2 cellular contexts compared by ENCODE assay signal in the genomic region with DNA sequence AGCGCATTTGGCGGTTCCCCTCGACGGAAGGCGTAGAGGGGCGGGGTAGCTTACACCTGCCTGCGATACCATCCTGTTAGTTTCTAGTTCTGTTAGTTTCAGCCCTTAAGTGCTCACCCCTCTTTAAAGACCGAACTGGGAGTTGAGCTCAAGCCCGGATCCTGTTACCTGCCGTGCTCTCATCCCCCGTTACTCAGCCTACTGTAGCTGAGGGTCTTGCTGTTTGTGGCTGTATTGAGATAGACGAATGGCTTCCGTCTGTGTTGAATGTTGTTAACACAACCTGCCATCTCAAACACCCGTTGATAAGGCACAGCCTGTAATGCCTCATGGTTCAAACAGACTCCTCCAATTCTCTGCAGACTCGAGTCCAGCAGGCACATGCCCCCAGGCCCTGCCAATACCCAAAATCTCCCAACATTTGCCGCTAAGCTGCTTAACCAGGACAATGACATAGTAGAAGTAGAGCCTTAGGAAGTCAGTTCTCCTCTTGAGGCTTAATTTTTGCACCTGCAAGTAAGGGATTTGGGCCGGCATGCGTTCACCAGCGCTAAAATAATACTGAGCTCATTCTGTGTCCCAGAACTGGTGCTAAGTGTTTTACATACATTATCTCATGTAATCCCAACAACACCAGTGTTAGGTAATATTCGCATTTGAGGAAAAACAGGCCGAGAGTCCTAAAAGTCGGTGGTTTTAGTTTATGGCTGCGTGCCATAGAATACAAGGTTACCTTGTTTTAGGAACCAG.
TF ChIP-seq lines count a peak whose summit lies in the region.

No MANE protein-coding gene starts in this region.

TF ChIP-seq in IMR-90, 13 proteins besides CTCF, POLR2A, EP300 and RAD21:
- TF ChIP-seq RFX5 (IDR thresholded peaks at IDR 0.05; ENCODE audit: low read depth, low read length) (no peak), MXI1 (IDR thresholded peaks at IDR 0.05; ENCODE audit: borderline replicate concordance, low read depth, low read length) (no peak), CEBPB (IDR thresholded peaks at IDR 0.05; ENCODE audit: low read depth, low read length) (no peak), MAFK (IDR thresholded peaks at IDR 0.05; ENCODE audit: low read depth, low read length) (no peak), BHLHE40 (IDR thresholded peaks at IDR 0.05; ENCODE audit: low read depth, low read length) (no peak), SMC3 (IDR thresholded peaks at IDR 0.05; ENCODE audit: low read depth, low read length) (no peak), NFE2L2 (IDR thresholded peaks at IDR 0.05; ENCODE audit: low read depth, low read length) (no peak), MAZ (IDR thresholded peaks at IDR 0.05; ENCODE audit: borderline replicate concordance, low read depth, low read length) (no peak), CHD1 (IDR thresholded peaks at IDR 0.05; ENCODE audit: low read depth, low read length) (no peak), FOS (IDR thresholded peaks at IDR 0.05; ENCODE audit: low read depth, low read length) (no peak), RCOR1 (IDR thresholded peaks at IDR 0.05; ENCODE audit: insufficient replicate concordance, low read length) (no peak)
- TF ChIP-seq, protein P1, sequence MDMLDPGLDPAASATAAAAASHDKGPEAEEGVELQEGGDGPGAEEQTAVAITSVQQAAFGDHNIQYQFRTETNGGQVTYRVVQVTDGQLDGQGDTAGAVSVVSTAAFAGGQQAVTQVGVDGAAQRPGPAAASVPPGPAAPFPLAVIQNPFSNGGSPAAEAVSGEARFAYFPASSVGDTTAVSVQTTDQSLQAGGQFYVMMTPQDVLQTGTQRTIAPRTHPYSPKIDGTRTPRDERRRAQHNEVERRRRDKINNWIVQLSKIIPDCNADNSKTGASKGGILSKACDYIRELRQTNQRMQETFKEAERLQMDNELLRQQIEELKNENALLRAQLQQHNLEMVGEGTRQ (IDR thresholded peaks at IDR 0.05; ENCODE audit: low read depth, low read length), result no peak
- TF ChIP-seq, protein P2, sequence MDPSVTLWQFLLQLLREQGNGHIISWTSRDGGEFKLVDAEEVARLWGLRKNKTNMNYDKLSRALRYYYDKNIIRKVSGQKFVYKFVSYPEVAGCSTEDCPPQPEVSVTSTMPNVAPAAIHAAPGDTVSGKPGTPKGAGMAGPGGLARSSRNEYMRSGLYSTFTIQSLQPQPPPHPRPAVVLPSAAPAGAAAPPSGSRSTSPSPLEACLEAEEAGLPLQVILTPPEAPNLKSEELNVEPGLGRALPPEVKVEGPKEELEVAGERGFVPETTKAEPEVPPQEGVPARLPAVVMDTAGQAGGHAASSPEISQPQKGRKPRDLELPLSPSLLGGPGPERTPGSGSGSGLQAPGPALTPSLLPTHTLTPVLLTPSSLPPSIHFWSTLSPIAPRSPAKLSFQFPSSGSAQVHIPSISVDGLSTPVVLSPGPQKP (IDR thresholded peaks at IDR 0.05; ENCODE audit: borderline replicate concordance, low read depth, low read length), result no peak

TF ChIP-seq in endothelial cell of umbilical vein, 7 proteins besides CTCF, POLR2A, EP300 and RAD21:
- TF ChIP-seq MYC (IDR thresholded peaks at IDR 0.05; ENCODE audit: low read depth, low read length) (no peak), GATA2 (IDR thresholded peaks at IDR 0.05; ENCODE audit: insufficient read depth, insufficient read length, low read depth, low read length) (no peak), EZH2 (IDR thresholded peaks at IDR 0.05; ENCODE audit: borderline replicate concordance, low read depth, low read length, severe bottlenecking) (no peak), JUN (IDR thresholded peaks at IDR 0.05; ENCODE audit: borderline replicate concordance, insufficient read depth, insufficient read length, low read depth) (no peak), POLR2AphosphoS5 (IDR thresholded peaks at IDR 0.05; ENCODE audit: insufficient read depth, low read depth, low read length) (no peak), FOS (IDR thresholded peaks at IDR 0.05; ENCODE audit: borderline replicate concordance, insufficient read depth, low read length) (no peak)
- TF ChIP-seq, protein P3, sequence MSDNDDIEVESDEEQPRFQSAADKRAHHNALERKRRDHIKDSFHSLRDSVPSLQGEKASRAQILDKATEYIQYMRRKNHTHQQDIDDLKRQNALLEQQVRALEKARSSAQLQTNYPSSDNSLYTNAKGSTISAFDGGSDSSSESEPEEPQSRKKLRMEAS (IDR thresholded peaks at IDR 0.05; ENCODE audit: insufficient read depth, insufficient read length), result no peak
TF ChIP-seq in endothelial cell of umbilical vein: peak in this region for 0.
